ENCODE assay signal across 24 cellular contexts in genomic region chr19:14033946-14034345, GRCh38. TPM values are rescaled to one million over a fixed set of nuclear protein-coding genes. Genes with fewer than 3 reads are reported as not detected.
DNase-seq lines count a peak whose midpoint lies in the region; ATAC-seq, FAIRE-seq and TF ChIP-seq lines count a peak whose summit lies in the region.
"Had no signal": no experiment of that assay in that cellular context is flagged by ENCODE, and none has a peak within 500 bp of the region (broad histone marks: within the 10 kb centered on the region; RNA-seq: fewer than 3 reads in every experiment).

No MANE protein-coding gene starts in this region.

- in situ Hi-C loops in HepG2 (cut with HindIII; ENCODE audit: extremely low pct_ligation_motif_present, low pct_unique_long_range_greater_than_20kb): no loop called here

- no peak for TF ChIP-seq EP300 in HepG2 (IDR thresholded peaks at IDR 0.05; ENCODE audit: low read depth in 2 of 2, low read length in 2 of 2)
- TF ChIP-seq EP300 in HepG2 (CRISPR knock-in tag; IDR thresholded peaks at IDR 0.05; ENCODE audit: borderline replicate concordance): no peak

- intact Hi-C loops in HepG2 (cut with micrococcal nuclease; ENCODE audit: unreplicated experiment): no loop called here
- intact Hi-C loops in right lobe of liver (cut with DNase I): no loop called here
- intact Hi-C loops in dendritic cell treated with granulocyte-macrophage colony-stimulating factor and Interleukin-4, amounts not matched to agents 40 ng/mL and 50 ng/mL, for 4 days (cut with micrococcal nuclease): loop anchor here (5.0 kb wide), 2 partner anchors 47 to 82 kb away; partner anchors contain the start of gene DCAF15
- intact Hi-C loops in cardiac septum (cut with DNase I): no loop called here

- H3K27me3 Mint-ChIP-seq in T-helper 17 cell: no peaks in the 10 kb centered on the region
- no peaks in the 10 kb centered on the region for H3K27me3 Mint-ChIP-seq in dendritic cell treated with granulocyte-macrophage colony-stimulating factor and Interleukin-4, amounts not matched to agents 40 ng/mL and 50 ng/mL, for 4 days
- no peaks in the 10 kb centered on the region for H3K27me3 Mint-ChIP-seq in stimulated activated naive B cell treated with anti-CD40 and anti-IgM and Interleukin-4, amounts not matched to agents 10 μg/mL and 1 μg/mL and 100 μg/mL, for 72 hours
- H3K27me3 Mint-ChIP-seq: activated B cell treated with CpG ODN at 0.5 μM for 24 hours had no signal

- no peak overlapping the region for H2AFZ ChIP-seq in HepG2 (ENCODE audit: low read length)

- H3K4me1 ChIP-seq in HepG2 (ENCODE audit: insufficient read depth, low read length): peaks cover 12% of the 10 kb centered on the region
- peaks cover 0 to 5% (median 0%) of the 10 kb centered on the region in 4 donors for H3K4me1 ChIP-seq in right lobe of liver

- H3K9me3 ChIP-seq in HepG2 (ENCODE audit: low read length): no peaks in the 10 kb centered on the region
- H3K9me3 ChIP-seq in right lobe of liver: no peaks in the 10 kb centered on the region
- no peaks in the 10 kb centered on the region for H3K9me3 ChIP-seq in T-helper 17 cell (ENCODE audit: control insufficient read depth, low read length, poor library complexity, severe bottlenecking)

- H3K27ac ChIP-seq in HepG2 (ENCODE audit: extremely low read length, insufficient read depth, low read length): no peak overlapping the region
- no peak overlapping the region for H3K27ac ChIP-seq in right lobe of liver

- no peaks in the 10 kb centered on the region for H4K20me1 ChIP-seq in HepG2 (ENCODE audit: insufficient read depth, low read length)

- H3K27me3 ChIP-seq in HepG2 (ENCODE audit: control insufficient read depth in 1 of 2, insufficient read depth in 2 of 2, low read length in 2 of 2) (peaks cover 0 to 8% of the 10 kb centered on the region in 2 experiments; a peak in 3 of 5 replicates), right lobe of liver (no peaks in the 10 kb centered on the region)

- 95% methylated on average over 2 of the region's 2 CpGs for WGBS in HepG2 (ENCODE audit: low lambda C conversion rate)
- 95% methylated on average over 2 of the region's 2 CpGs for whole genome bisulfite sequencing in right lobe of liver (ENCODE audit: insufficient coverage, low coverage, low lambda C conversion rate, missing lambda C conversion rate)

- H3K9ac ChIP-seq in HepG2 (ENCODE audit: insufficient read depth, low read depth, low read length): no peak overlapping the region

- no peak overlapping the region for H3K4me3 ChIP-seq in HepG2 (replicated peaks in 1 of 3; ENCODE audit: insufficient read depth in 1 of 3, low read depth in 2 of 3, low read length in 3 of 3)
- no peak overlapping the region for H3K4me3 ChIP-seq in right lobe of liver

- TF ChIP-seq POLR2A in HepG2 (IDR thresholded peaks at IDR 0.05; ENCODE audit: insufficient read depth in 1 of 2, low read depth in 2 of 2, low read length in 2 of 2): no peak
- no peak for TF ChIP-seq POLR2A in right lobe of liver (IDR thresholded peaks at IDR 0.05)

- CTCF ChIA-PET in HepG2 (lab: Yijun Ruan, JAX; ENCODE audit: low intra/inter-chr PET ratio, low total read pairs): no interaction called here

- no peak overlapping the region for H3K4me2 ChIP-seq in HepG2 (ENCODE audit: low read depth, low read length)

- BruUV-seq in HepG2 (replicated peaks; lab: Mats Ljungman, UMichigan): no TSS peak

- TF ChIP-seq CTCF in HepG2 (CRISPR knock-in tag; IDR thresholded peaks at IDR 0.05) (no peak), right lobe of liver (IDR thresholded peaks at IDR 0.05) (no peak)

- POLR2A ChIA-PET in HepG2 (lab: Yijun Ruan, JAX): no interaction called here

- no peaks in the 10 kb centered on the region for H3K36me3 Mint-ChIP-seq in T-helper 17 cell (ENCODE audit: low read depth)
- H3K36me3 Mint-ChIP-seq in dendritic cell treated with granulocyte-macrophage colony-stimulating factor and Interleukin-4, amounts not matched to agents 40 ng/mL and 50 ng/mL, for 4 days (ENCODE audit: low read depth): peaks cover 74% of the 10 kb centered on the region
- peaks cover 9 to 21% of the 10 kb centered on the region in 2 donors for H3K36me3 Mint-ChIP-seq in stimulated activated naive B cell treated with anti-CD40 and anti-IgM and Interleukin-4, amounts not matched to agents 10 μg/mL and 1 μg/mL and 100 μg/mL, for 72 hours

- FAIRE-seq in HepG2 (lab: Jason Lieb, UNC): no peak
- FAIRE-seq: D721Med, islet of Langerhans had no signal

- TF ChIP-seq RAD21 in HepG2 (CRISPR knock-in tag; IDR thresholded peaks at IDR 0.05): no peak

- H3K79me2 ChIP-seq in HepG2 (ENCODE audit: insufficient read depth, low read length): no peaks in the 10 kb centered on the region

- H3K4me3 Mint-ChIP-seq in T-helper 17 cell: no peak overlapping the region
- H3K4me3 Mint-ChIP-seq in dendritic cell treated with granulocyte-macrophage colony-stimulating factor and Interleukin-4, amounts not matched to agents 40 ng/mL and 50 ng/mL, for 4 days: no peak overlapping the region
- no peak overlapping the region for H3K4me3 Mint-ChIP-seq in stimulated activated naive B cell treated with anti-CD40 and anti-IgM and Interleukin-4, amounts not matched to agents 10 μg/mL and 1 μg/mL and 100 μg/mL, for 72 hours
- H3K4me3 Mint-ChIP-seq: activated B cell treated with CpG ODN at 0.5 μM for 24 hours, nephron progenitor cell had no signal

- H3K27ac Mint-ChIP-seq in T-helper 17 cell: peak overlapping the region; percentile 98
- peak overlapping the region; percentile 13 for H3K27ac Mint-ChIP-seq in dendritic cell treated with granulocyte-macrophage colony-stimulating factor and Interleukin-4, amounts not matched to agents 40 ng/mL and 50 ng/mL, for 4 days
- peak overlapping the region; percentile 14 for H3K27ac Mint-ChIP-seq in stimulated activated naive B cell treated with anti-CD40 and anti-IgM and Interleukin-4, amounts not matched to agents 10 μg/mL and 1 μg/mL and 100 μg/mL, for 72 hours
- H3K27ac Mint-ChIP-seq: activated B cell treated with CpG ODN at 0.5 μM for 24 hours, nephron progenitor cell, progenitor cell of endocrine pancreas had no signal

- no peak for ATAC-seq in HepG2
- no peak for ATAC-seq in right lobe of liver
- ATAC-seq in T-helper 17 cell: no peak
- no peak for ATAC-seq in stimulated activated naive B cell treated with anti-CD40 and anti-IgM and Interleukin-4, amounts not matched to agents 10 μg/mL and 1 μg/mL and 100 μg/mL, for 72 hours (replicated peaks)
- no peak for ATAC-seq in HG03175 (IDR thresholded peaks at IDR 0.05; ENCODE audit: unreplicated experiment)
- no peak for ATAC-seq in GM19452 (IDR thresholded peaks at IDR 0.05; ENCODE audit: unreplicated experiment)

- no peaks in the 10 kb centered on the region for H3K9me3 Mint-ChIP-seq in dendritic cell treated with granulocyte-macrophage colony-stimulating factor and Interleukin-4, amounts not matched to agents 40 ng/mL and 50 ng/mL, for 4 days
- H3K9me3 Mint-ChIP-seq in stimulated activated naive B cell treated with anti-CD40 and anti-IgM and Interleukin-4, amounts not matched to agents 10 μg/mL and 1 μg/mL and 100 μg/mL, for 72 hours: no peaks in the 10 kb centered on the region
- H3K9me3 Mint-ChIP-seq: activated B cell treated with CpG ODN at 0.5 μM for 24 hours, nephron progenitor cell had no signal

- H3K36me3 ChIP-seq in HepG2 (replicated peaks in 1 of 2; ENCODE audit: control insufficient read depth in 1 of 2, insufficient read depth in 2 of 2, low read length in 2 of 2): no peaks in the 10 kb centered on the region
- H3K36me3 ChIP-seq in right lobe of liver: no peaks in the 10 kb centered on the region

- peaks cover 30% of the 10 kb centered on the region for H3K4me1 Mint-ChIP-seq in T-helper 17 cell
- H3K4me1 Mint-ChIP-seq in dendritic cell treated with granulocyte-macrophage colony-stimulating factor and Interleukin-4, amounts not matched to agents 40 ng/mL and 50 ng/mL, for 4 days (ENCODE audit: low read depth): peaks cover 45% of the 10 kb centered on the region
- H3K4me1 Mint-ChIP-seq in stimulated activated naive B cell treated with anti-CD40 and anti-IgM and Interleukin-4, amounts not matched to agents 10 μg/mL and 1 μg/mL and 100 μg/mL, for 72 hours: peaks cover 15 to 27% of the 10 kb centered on the region in 2 donors

- DNase-seq in HepG2 (ENCODE audit: low spot score) (no peak), right lobe of liver (no peak), T-helper 17 cell (no peak), cardiac septum (ENCODE audit: low spot score) (no peak)
- no peak for DNase-seq in stimulated activated naive B cell treated with anti-CD40 and anti-IgM and Interleukin-4, amounts not matched to agents 10 μg/mL and 1 μg/mL and 100 μg/mL, for 72 hours
- DNase-seq: activated B cell treated with CpG ODN at 0.5 μM for 24 hours; activated CD8-positive, alpha-beta memory T cell treated with anti-CD3 and anti-CD28 coated beads, Interleukin-2, amount 50 U/mL, for 4 hours; amniotic stem cell; NCI-H1048; NCI-H2081; NCI-H510A; nephron progenitor cell; stimulated activated CD4-positive, alpha-beta T cell treated with anti-CD3 and anti-CD28 coated beads, Interleukin-4, amount 100 ng/mL, for 1 hour had no signal

RNA-seq across cellular contexts. Expression of gene IL27RA, which starts 2.4 kb away (rescaled TPM):
- 3.4 and 8.1 TPM in 2 replicates for total RNA-seq in HepG2 (2016; rRNA removed; fragmentation: Illumina TruSeq; extraction: Trizol)
- 1.0 and 1.4 TPM in 2 replicates for total RNA-seq in HepG2 (2016; cell fraction: cytosol; rRNA removed; fragmentation: Illumina TruSeq; extraction: Trizol; ENCODE audit: low read depth)
- 3.0 and 8.3 TPM in 2 replicates for total RNA-seq in HepG2 (2016; cell fraction: insoluble cytoplasmic fraction; rRNA removed; fragmentation: Illumina TruSeq; extraction: Trizol)
- total RNA-seq in HepG2 (2016; cell fraction: membrane; rRNA removed; fragmentation: Illumina TruSeq; extraction: Trizol): 2.5 and 2.7 TPM in 2 replicates
- total RNA-seq in HepG2 (2016; cell fraction: nucleus; rRNA removed; fragmentation: Illumina TruSeq; extraction: Trizol): 6.3 and 7.8 TPM in 2 replicates
- polyA plus RNA-seq in HepG2 (2011; rRNA removed): 3.5 and 5.4 TPM in 2 replicates
- polyA plus RNA-seq in HepG2 (2011; cell fraction: cytosol; rRNA removed): 3.1 and 3.5 TPM in 2 replicates
- polyA plus RNA-seq in HepG2 (2011; cell fraction: nucleus; rRNA removed): 2.7 and 3.5 TPM in 2 replicates
- 1.8 and 3.6 TPM in 2 replicates for polyA plus RNA-seq in HepG2 (2012)
- polyA plus RNA-seq in HepG2 (2016; cell fraction: cytosol; fragmentation: Illumina TruSeq; extraction: Trizol; ENCODE audit: low read depth): 0.75 and 0.87 TPM in 2 replicates
- 2.7 and 3.1 TPM in 2 replicates for polyA plus RNA-seq in HepG2 (2016; cell fraction: insoluble cytoplasmic fraction; fragmentation: Illumina TruSeq; extraction: Trizol; ENCODE audit: low read depth)
- polyA plus RNA-seq in HepG2 (2016; cell fraction: membrane; fragmentation: Illumina TruSeq; extraction: Trizol; ENCODE audit: low read depth): 1.7 and 2.1 TPM in 2 replicates
- 10.9 and 11.1 TPM in 2 replicates for polyA plus RNA-seq in HepG2 (2016; cell fraction: nucleus; fragmentation: Illumina TruSeq; extraction: Trizol; ENCODE audit: insufficient read depth, low read depth)
- polyA minus RNA-seq in HepG2 (2011; rRNA and poly(A)+ RNA removed; ENCODE audit: low replicate concordance): 5.4 and 21.7 TPM in 2 replicates
- 1.9 and 2.9 TPM in 2 replicates for polyA minus RNA-seq in HepG2 (2011; cell fraction: cytosol; rRNA and poly(A)+ RNA removed)
- 1.1 and 1.3 TPM in 2 replicates for polyA minus RNA-seq in HepG2 (2011; cell fraction: nucleus; rRNA and poly(A)+ RNA removed)
- 1 to 10 TPM; 1.1 to 3.0 (median 1.5) TPM for total RNA-seq in right lobe of liver
- total RNA-seq in T-helper 17 cell: 10 to 100 TPM; 39.6 to 51.6 TPM
- 3.0 TPM for total RNA-seq in cardiac septum

RNA-seq across cellular contexts. Expression of gene RLN3, which starts 6.0 kb away (rescaled TPM):
- not detected in 2 replicates for total RNA-seq in HepG2 (2016; rRNA removed; fragmentation: Illumina TruSeq; extraction: Trizol)
- total RNA-seq in HepG2 (2016; cell fraction: cytosol; rRNA removed; fragmentation: Illumina TruSeq; extraction: Trizol; ENCODE audit: low read depth): not detected in 2 replicates
- total RNA-seq in HepG2 (2016; cell fraction: insoluble cytoplasmic fraction; rRNA removed; fragmentation: Illumina TruSeq; extraction: Trizol): not detected in 2 replicates
- total RNA-seq in HepG2 (2016; cell fraction: membrane; rRNA removed; fragmentation: Illumina TruSeq; extraction: Trizol): not detected in 2 replicates
- total RNA-seq in HepG2 (2016; cell fraction: nucleus; rRNA removed; fragmentation: Illumina TruSeq; extraction: Trizol): not detected in 2 replicates
- polyA plus RNA-seq in HepG2 (2011; rRNA removed): not detected in 2 replicates
- not detected in 2 replicates for polyA plus RNA-seq in HepG2 (2011; cell fraction: cytosol; rRNA removed)
- polyA plus RNA-seq in HepG2 (2011; cell fraction: nucleus; rRNA removed): not detected in 2 replicates
- not detected in 2 replicates for polyA plus RNA-seq in HepG2 (2012)
- not detected in 2 replicates for polyA plus RNA-seq in HepG2 (2016; cell fraction: cytosol; fragmentation: Illumina TruSeq; extraction: Trizol; ENCODE audit: low read depth)
- polyA plus RNA-seq in HepG2 (2016; cell fraction: insoluble cytoplasmic fraction; fragmentation: Illumina TruSeq; extraction: Trizol; ENCODE audit: low read depth): not detected in 2 replicates
- not detected in 2 replicates for polyA plus RNA-seq in HepG2 (2016; cell fraction: membrane; fragmentation: Illumina TruSeq; extraction: Trizol; ENCODE audit: low read depth)
- not detected in 2 replicates for polyA plus RNA-seq in HepG2 (2016; cell fraction: nucleus; fragmentation: Illumina TruSeq; extraction: Trizol; ENCODE audit: insufficient read depth, low read depth)
- polyA minus RNA-seq in HepG2 (2011; rRNA and poly(A)+ RNA removed; ENCODE audit: low replicate concordance): not detected in 2 replicates
- not detected in 2 replicates for polyA minus RNA-seq in HepG2 (2011; cell fraction: cytosol; rRNA and poly(A)+ RNA removed)
- not detected in 2 replicates for polyA minus RNA-seq in HepG2 (2011; cell fraction: nucleus; rRNA and poly(A)+ RNA removed)
- total RNA-seq in right lobe of liver: not detected
- not detected for total RNA-seq in T-helper 17 cell
- total RNA-seq in cardiac septum: not detected
- total RNA-seq: activated B cell treated with CpG ODN at 0.5 μM for 24 hours, cerebellum, G401, lung microvascular endothelial cell, progenitor cell of endocrine pancreas, skeletal muscle tissue, temporal lobe had no signal

RNA-seq across cellular contexts. Expression of gene RFX1, which starts 27.8 kb away (rescaled TPM):
- total RNA-seq in HepG2 (2016; rRNA removed; fragmentation: Illumina TruSeq; extraction: Trizol): 1.3 and 1.4 TPM in 2 replicates
- 0.62 and 1.0 TPM in 2 replicates for total RNA-seq in HepG2 (2016; cell fraction: cytosol; rRNA removed; fragmentation: Illumina TruSeq; extraction: Trizol; ENCODE audit: low read depth)
- total RNA-seq in HepG2 (2016; cell fraction: insoluble cytoplasmic fraction; rRNA removed; fragmentation: Illumina TruSeq; extraction: Trizol): 1.2 and 1.9 TPM in 2 replicates
- total RNA-seq in HepG2 (2016; cell fraction: membrane; rRNA removed; fragmentation: Illumina TruSeq; extraction: Trizol): 1.2 and 1.6 TPM in 2 replicates
- 2.1 and 2.3 TPM in 2 replicates for total RNA-seq in HepG2 (2016; cell fraction: nucleus; rRNA removed; fragmentation: Illumina TruSeq; extraction: Trizol)
- polyA plus RNA-seq in HepG2 (2011; rRNA removed): 0.56 and 1.1 TPM in 2 replicates
- polyA plus RNA-seq in HepG2 (2011; cell fraction: cytosol; rRNA removed): 0.14 and 0.17 TPM in 2 replicates
- 5.8 and 9.2 TPM in 2 replicates for polyA plus RNA-seq in HepG2 (2011; cell fraction: nucleus; rRNA removed)
- polyA plus RNA-seq in HepG2 (2012): 2.1 and 3.0 TPM in 2 replicates
- polyA plus RNA-seq in HepG2 (2016; cell fraction: cytosol; fragmentation: Illumina TruSeq; extraction: Trizol; ENCODE audit: low read depth): 0.23 and 0.45 TPM in 2 replicates
- 1.9 and 3.5 TPM in 2 replicates for polyA plus RNA-seq in HepG2 (2016; cell fraction: insoluble cytoplasmic fraction; fragmentation: Illumina TruSeq; extraction: Trizol; ENCODE audit: low read depth)
- 0.90 and 1.1 TPM in 2 replicates for polyA plus RNA-seq in HepG2 (2016; cell fraction: membrane; fragmentation: Illumina TruSeq; extraction: Trizol; ENCODE audit: low read depth)
- 8.9 and 9.5 TPM in 2 replicates for polyA plus RNA-seq in HepG2 (2016; cell fraction: nucleus; fragmentation: Illumina TruSeq; extraction: Trizol; ENCODE audit: insufficient read depth, low read depth)
- 1.2 and 1.4 TPM in 2 replicates for polyA minus RNA-seq in HepG2 (2011; rRNA and poly(A)+ RNA removed; ENCODE audit: low replicate concordance)
- 1.5 and 2.4 TPM in 2 replicates for polyA minus RNA-seq in HepG2 (2011; cell fraction: cytosol; rRNA and poly(A)+ RNA removed)
- 1.1 and 3.0 TPM in 2 replicates for polyA minus RNA-seq in HepG2 (2011; cell fraction: nucleus; rRNA and poly(A)+ RNA removed)
- total RNA-seq in right lobe of liver: 1 to 10 TPM; 2.5 to 9.3 (median 5.7) TPM
- total RNA-seq in T-helper 17 cell: 10 to 100 TPM; 23.3 to 24.7 TPM
- 13.4 TPM for total RNA-seq in cardiac septum

RNA-seq across cellular contexts. Expression of gene PALM3, which starts 27.9 kb away (rescaled TPM):
- total RNA-seq in HepG2 (2016; rRNA removed; fragmentation: Illumina TruSeq; extraction: Trizol) (2.4 and 2.5 TPM in 2 replicates), right lobe of liver (10 to 100 TPM in 4 of 6 experiments, 1 to 10 TPM in 2; 5.3 to 33.9 (median 17.0) TPM), T-helper 17 cell (not detected), cardiac septum (0.46 TPM)
- 0.20 and 0.26 TPM in 2 replicates for total RNA-seq in HepG2 (2016; cell fraction: cytosol; rRNA removed; fragmentation: Illumina TruSeq; extraction: Trizol; ENCODE audit: low read depth)
- total RNA-seq in HepG2 (2016; cell fraction: insoluble cytoplasmic fraction; rRNA removed; fragmentation: Illumina TruSeq; extraction: Trizol): 1.6 and 3.8 TPM in 2 replicates
- 0.87 and 1.2 TPM in 2 replicates for total RNA-seq in HepG2 (2016; cell fraction: membrane; rRNA removed; fragmentation: Illumina TruSeq; extraction: Trizol)
- total RNA-seq in HepG2 (2016; cell fraction: nucleus; rRNA removed; fragmentation: Illumina TruSeq; extraction: Trizol): 1.1 and 2.3 TPM in 2 replicates
- polyA plus RNA-seq in HepG2 (2011; rRNA removed): 0.79 and 1.0 TPM in 2 replicates
- 0.29 and 0.46 TPM in 2 replicates for polyA plus RNA-seq in HepG2 (2011; cell fraction: cytosol; rRNA removed)
- polyA plus RNA-seq in HepG2 (2011; cell fraction: nucleus; rRNA removed): 2.5 and 3.9 TPM in 2 replicates
- polyA plus RNA-seq in HepG2 (2012): 2.2 and 2.4 TPM in 2 replicates
- 0.37 and 0.50 TPM in 2 replicates for polyA plus RNA-seq in HepG2 (2016; cell fraction: cytosol; fragmentation: Illumina TruSeq; extraction: Trizol; ENCODE audit: low read depth)
- 4.3 and 4.7 TPM in 2 replicates for polyA plus RNA-seq in HepG2 (2016; cell fraction: insoluble cytoplasmic fraction; fragmentation: Illumina TruSeq; extraction: Trizol; ENCODE audit: low read depth)
- 0.80 and 1.7 TPM in 2 replicates for polyA plus RNA-seq in HepG2 (2016; cell fraction: membrane; fragmentation: Illumina TruSeq; extraction: Trizol; ENCODE audit: low read depth)
- polyA plus RNA-seq in HepG2 (2016; cell fraction: nucleus; fragmentation: Illumina TruSeq; extraction: Trizol; ENCODE audit: insufficient read depth, low read depth): 10.3 and 11.9 TPM in 2 replicates
- 0.62 TPM in 1 of 2 replicates, not detected in the other for polyA minus RNA-seq in HepG2 (2011; rRNA and poly(A)+ RNA removed; ENCODE audit: low replicate concordance)
- polyA minus RNA-seq in HepG2 (2011; cell fraction: cytosol; rRNA and poly(A)+ RNA removed): not detected in 2 replicates
- polyA minus RNA-seq in HepG2 (2011; cell fraction: nucleus; rRNA and poly(A)+ RNA removed): 0.25 and 0.39 TPM in 2 replicates
- total RNA-seq: activated B cell treated with CpG ODN at 0.5 μM for 24 hours, lung microvascular endothelial cell, skeletal muscle tissue had no signal

RNA-seq across cellular contexts. Expression of gene MISP3, which starts 38.6 kb away (rescaled TPM):
- total RNA-seq in HepG2 (2016; rRNA removed; fragmentation: Illumina TruSeq; extraction: Trizol): 5.2 and 5.4 TPM in 2 replicates
- 2.1 and 3.4 TPM in 2 replicates for total RNA-seq in HepG2 (2016; cell fraction: cytosol; rRNA removed; fragmentation: Illumina TruSeq; extraction: Trizol; ENCODE audit: low read depth)
- 3.9 and 5.8 TPM in 2 replicates for total RNA-seq in HepG2 (2016; cell fraction: insoluble cytoplasmic fraction; rRNA removed; fragmentation: Illumina TruSeq; extraction: Trizol)
- total RNA-seq in HepG2 (2016; cell fraction: membrane; rRNA removed; fragmentation: Illumina TruSeq; extraction: Trizol): 2.8 and 4.8 TPM in 2 replicates
- total RNA-seq in HepG2 (2016; cell fraction: nucleus; rRNA removed; fragmentation: Illumina TruSeq; extraction: Trizol): 3.2 and 5.3 TPM in 2 replicates
- 2.5 and 3.4 TPM in 2 replicates for polyA plus RNA-seq in HepG2 (2011; rRNA removed)
- 1.6 and 2.3 TPM in 2 replicates for polyA plus RNA-seq in HepG2 (2011; cell fraction: cytosol; rRNA removed)
- 13.3 and 13.7 TPM in 2 replicates for polyA plus RNA-seq in HepG2 (2011; cell fraction: nucleus; rRNA removed)
- polyA plus RNA-seq in HepG2 (2012): 5.5 and 5.6 TPM in 2 replicates
- 2.9 and 4.0 TPM in 2 replicates for polyA plus RNA-seq in HepG2 (2016; cell fraction: cytosol; fragmentation: Illumina TruSeq; extraction: Trizol; ENCODE audit: low read depth)
- 7.1 and 9.0 TPM in 2 replicates for polyA plus RNA-seq in HepG2 (2016; cell fraction: insoluble cytoplasmic fraction; fragmentation: Illumina TruSeq; extraction: Trizol; ENCODE audit: low read depth)
- 3.4 and 4.4 TPM in 2 replicates for polyA plus RNA-seq in HepG2 (2016; cell fraction: membrane; fragmentation: Illumina TruSeq; extraction: Trizol; ENCODE audit: low read depth)
- 11.3 and 12.7 TPM in 2 replicates for polyA plus RNA-seq in HepG2 (2016; cell fraction: nucleus; fragmentation: Illumina TruSeq; extraction: Trizol; ENCODE audit: insufficient read depth, low read depth)
- polyA minus RNA-seq in HepG2 (2011; rRNA and poly(A)+ RNA removed; ENCODE audit: low replicate concordance): 0.12 and 1.1 TPM in 2 replicates
- polyA minus RNA-seq in HepG2 (2011; cell fraction: cytosol; rRNA and poly(A)+ RNA removed): 0.79 and 1.1 TPM in 2 replicates
- polyA minus RNA-seq in HepG2 (2011; cell fraction: nucleus; rRNA and poly(A)+ RNA removed): 1.1 and 1.3 TPM in 2 replicates
- total RNA-seq in right lobe of liver: 10 to 100 TPM in 1 of 6 experiments, 1 to 10 TPM in 5; 3.6 to 12.0 (median 6.1) TPM
- 1 to 10 TPM in 1 of 2 donors, under 1 TPM in 1; 0.65 to 1.3 TPM for total RNA-seq in T-helper 17 cell
- total RNA-seq in cardiac septum: 7.9 TPM
- total RNA-seq: lung microvascular endothelial cell, skeletal muscle tissue had no signal

Comparison
In these comparisons a context has a peak if more than half of its experiments do, and no peak if none do; other contexts are left out.
1. H3K27ac Mint-ChIP-seq: peak in every context shown above with its lines; median percentile 98 in T-helper 17 cell; 14 in stimulated activated naive B cell treated with anti-CD40 and anti-IgM and Interleukin-4, amounts not matched to agents 10 μg/mL and 1 μg/mL and 100 μg/mL, for 72 hours; 13 in dendritic cell treated with granulocyte-macrophage colony-stimulating factor and Interleukin-4, amounts not matched to agents 40 ng/mL and 50 ng/mL, for 4 days.